In the genomic region with DNA sequence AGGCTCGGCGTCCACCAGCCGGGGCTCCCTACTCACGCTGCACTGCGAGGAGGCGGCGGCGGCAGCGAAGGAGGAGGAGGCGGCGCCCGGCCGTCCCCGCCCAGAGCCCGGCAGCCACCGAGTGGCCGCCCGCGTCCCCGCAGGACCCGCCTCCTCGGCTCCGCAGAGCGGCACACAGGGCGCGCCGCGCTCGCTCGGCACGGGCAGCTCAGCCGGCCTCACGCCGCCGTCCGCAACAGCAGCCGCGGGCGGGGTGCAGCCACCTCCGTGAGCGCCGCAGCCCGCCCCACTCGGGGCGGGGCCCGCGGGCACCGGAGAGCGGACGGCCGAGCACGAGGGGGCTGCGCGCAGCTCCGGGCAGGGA, we compare ENCODE assay signal across 8 cellular contexts. TPM values are rescaled to one million over a fixed set of nuclear protein-coding genes. Genes with fewer than 3 reads are reported as not detected.
A peak's percentile ranks its signal among the peaks of the same experiment; 100 is the strongest.
DNase-seq lines count a peak whose midpoint lies in the region; TF ChIP-seq lines count a peak whose summit lies in the region.

A gene (minus strand): TSS at position 46 of the 364 bp plus-strand sequence. CDS start 52,952 bp downstream, outside the sequence.

- H3K4me3 ChIP-seq in Loucy (ENCODE audit: low read length, poor library complexity, severe bottlenecking) (peak within 1 kb of the TSS; percentile 86), SK-N-SH (ENCODE audit: low read depth in 2 of 2, low read length in 1 of 2) (peak within 1 kb of the TSS; percentile 91 to 94), thymus (ENCODE audit: low read length) (peak within 1 kb of the TSS; percentile 62)

- H3K9me2 ChIP-seq in Loucy (replicated peaks; ENCODE audit: low read depth, low read length) = no peaks in the 10 kb centered on the region
- no peaks in the 10 kb centered on the region for H3K9me2 ChIP-seq in SK-N-SH

- H3K9me3 ChIP-seq in Loucy (ENCODE audit: insufficient read depth, low read depth, low read length) = no peaks in the 10 kb centered on the region
- no peaks in the 10 kb centered on the region for H3K9me3 ChIP-seq in SK-N-SH
- no peaks in the 10 kb centered on the region for H3K9me3 ChIP-seq in thymus (ENCODE audit: control insufficient read depth)

- H3K4me2 ChIP-seq in Loucy (ENCODE audit: low read depth, low read length, poor library complexity, severe bottlenecking) (peak within 1 kb of the TSS; percentile 89), SK-N-SH (peak within 1 kb of the TSS; percentile 97)

- no peaks in the 10 kb centered on the region for H3K9me3 Mint-ChIP-seq in activated naive CD4-positive, alpha-beta T cell treated with anti-CD3 and anti-CD28 coated beads, Interleukin-2, amount 50 U/mL, for 24 hours
- H3K9me3 Mint-ChIP-seq in osteocyte (ENCODE audit: unreplicated experiment) = no peaks in the 10 kb centered on the region

- peak within 1 kb of the TSS; percentile 94 for H2AFZ ChIP-seq in Loucy (ENCODE audit: low read length)
- H2AFZ ChIP-seq in SK-N-SH (ENCODE audit: low read depth) = peak within 1 kb of the TSS; percentile 95

- no peaks in the 10 kb centered on the region for H3K36me3 Mint-ChIP-seq in activated naive CD4-positive, alpha-beta T cell treated with anti-CD3 and anti-CD28 coated beads, Interleukin-2, amount 50 U/mL, for 24 hours
- peaks cover 2% of the 10 kb centered on the region for H3K36me3 Mint-ChIP-seq in osteocyte (ENCODE audit: unreplicated experiment)

- peaks cover 44% of the 10 kb centered on the region for H3K79me2 ChIP-seq in Loucy (ENCODE audit: insufficient read depth, low read length)
- peaks cover 44% of the 10 kb centered on the region for H3K79me2 ChIP-seq in SK-N-SH (ENCODE audit: insufficient read depth)

- H3K4me1 Mint-ChIP-seq in activated naive CD4-positive, alpha-beta T cell treated with anti-CD3 and anti-CD28 coated beads, Interleukin-2, amount 50 U/mL, for 24 hours = peaks cover 45% of the 10 kb centered on the region
- peaks cover 24% of the 10 kb centered on the region for H3K4me1 Mint-ChIP-seq in osteocyte (ENCODE audit: unreplicated experiment)

- H3K27ac ChIP-seq in SK-N-SH (ENCODE audit: low read depth in 2 of 2, low read length in 1 of 2) = peak within 1 kb of the TSS; percentile 85 to 96
- H3K27ac ChIP-seq in thymus (ENCODE audit: low read depth) = peak within 1 kb of the TSS; percentile 97

- no CpG with 5 or more reads among the region's 55 CpGs for WGBS in SK-N-SH (ENCODE audit: low lambda C conversion rate)
- WGBS in thymus = under 1% methylated on average over 55 of the region's 55 CpGs

- no peaks in the 10 kb centered on the region for H3K36me3 ChIP-seq in Loucy (ENCODE audit: insufficient read depth, low read length)
- no peaks in the 10 kb centered on the region for H3K36me3 ChIP-seq in SK-N-SH (replicated peaks in 1 of 2; ENCODE audit: control insufficient read depth in 1 of 2, insufficient read depth in 2 of 2, low read length in 1 of 2)
- no peaks in the 10 kb centered on the region for H3K36me3 ChIP-seq in thymus (ENCODE audit: control insufficient read depth, insufficient read depth)

- H3K4me1 ChIP-seq in Loucy (ENCODE audit: insufficient read depth, low read length, poor library complexity, severe bottlenecking) = peaks cover 47% of the 10 kb centered on the region
- H3K4me1 ChIP-seq in SK-N-SH (ENCODE audit: control insufficient read depth in 1 of 2, insufficient read depth in 2 of 2, low read depth in 1 of 2, low read length in 1 of 2) = peaks cover 0 to 2% of the 10 kb centered on the region in 2 experiments; a peak in 3 of 4 replicates
- H3K4me1 ChIP-seq in thymus (ENCODE audit: control insufficient read depth, insufficient read depth, low read length) = peaks cover 7% of the 10 kb centered on the region

- POLR2A ChIA-PET in SK-N-SH (lab: Yijun Ruan, JAX) = interaction anchor here (0.8 to 1.1 kb wide), 2 partner anchors 307 to 392 kb away, joined by 3 read pairs; no protein-coding TSS in a partner anchor

- H3K4me3 Mint-ChIP-seq in activated naive CD4-positive, alpha-beta T cell treated with anti-CD3 and anti-CD28 coated beads, Interleukin-2, amount 50 U/mL, for 24 hours = peak within 1 kb of the TSS; percentile 94
- H3K4me3 Mint-ChIP-seq in osteocyte (ENCODE audit: unreplicated experiment) = peak within 1 kb of the TSS; percentile 96

- DNase-seq in G401 (ENCODE audit: low spot score) (peak; percentile 87), H4 (ENCODE audit: low spot score) (peak; percentile 75), SK-N-SH (peak; percentile 91), glomerular endothelial cell (ENCODE audit: extremely low read depth, low read depth, low spot score) (no peak), osteocyte (ENCODE audit: extremely low spot score, unreplicated experiment) (peak; percentile 96)

- no peaks in the 10 kb centered on the region for H3K27me3 Mint-ChIP-seq in activated naive CD4-positive, alpha-beta T cell treated with anti-CD3 and anti-CD28 coated beads, Interleukin-2, amount 50 U/mL, for 24 hours
- H3K27me3 Mint-ChIP-seq in osteocyte (ENCODE audit: unreplicated experiment) = peaks cover 2% of the 10 kb centered on the region

- CTCF ChIA-PET in SK-N-SH (lab: Yijun Ruan, JAX) = interaction anchor here (1.2 to 1.6 kb wide), 4 partner anchors 12 to 91 kb away, joined by 3 to 5 read pairs (median 4); no protein-coding TSS in a partner anchor

- H3K27me3 ChIP-seq in Loucy (ENCODE audit: insufficient read depth, low read length, poor library complexity, severe bottlenecking) (no peaks in the 10 kb centered on the region), SK-N-SH (ENCODE audit: insufficient read depth) (no peaks in the 10 kb centered on the region), thymus (ENCODE audit: control insufficient read depth, insufficient read depth) (no peaks in the 10 kb centered on the region)

- no peak; a peak in 1 of 4 replicates for TF ChIP-seq EP300 in SK-N-SH (IDR thresholded peaks at IDR 0.05; ENCODE audit: borderline replicate concordance in 1 of 2, low read depth in 1 of 2, low read length in 1 of 2)

- peak within 1 kb of the TSS; percentile 96 for H3K27ac Mint-ChIP-seq in activated naive CD4-positive, alpha-beta T cell treated with anti-CD3 and anti-CD28 coated beads, Interleukin-2, amount 50 U/mL, for 24 hours
- peak within 1 kb of the TSS; percentile 93 for H3K27ac Mint-ChIP-seq in osteocyte (ENCODE audit: unreplicated experiment)

- H3K9ac ChIP-seq in Loucy (ENCODE audit: low read depth, low read length, poor library complexity, severe bottlenecking) = peak within 1 kb of the TSS; percentile 76
- H3K9ac ChIP-seq in SK-N-SH = peak within 1 kb of the TSS; percentile 74

- TF ChIP-seq RAD21 in SK-N-SH (IDR thresholded peaks at IDR 0.05; ENCODE audit: low read length) = peak; percentile 38

- H3F3A ChIP-seq in Loucy (ENCODE audit: low read depth) (no peaks in the 10 kb centered on the region), SK-N-SH (replicated peaks; ENCODE audit: insufficient read depth) (peaks cover 16% of the 10 kb centered on the region)

- TF ChIP-seq CTCF in Loucy (conservative IDR thresholded peaks at IDR 0.05; ENCODE audit: low read length) = no peak
- no peak for TF ChIP-seq CTCF in SK-N-SH (IDR thresholded peaks at IDR 0.05)
- TF ChIP-seq CTCF in osteocyte (IDR thresholded peaks at IDR 0.05) = peak; percentile 43

- H4K20me1 ChIP-seq in Loucy (ENCODE audit: insufficient read depth, low read length, poor library complexity, severe bottlenecking) (peaks cover 28% of the 10 kb centered on the region), SK-N-SH (ENCODE audit: insufficient read depth) (peaks cover 12% of the 10 kb centered on the region; the same call in 1 of the 2 replicates)

- in situ Hi-C loops in G401 (cut with HindIII; ENCODE audit: low sequenced_read_pairs) = no loop called here

TF ChIP-seq in SK-N-SH, 30 proteins besides CTCF, POLR2A, EP300 and RAD21 (continues in another document):
- TF ChIP-seq, protein P1, sequence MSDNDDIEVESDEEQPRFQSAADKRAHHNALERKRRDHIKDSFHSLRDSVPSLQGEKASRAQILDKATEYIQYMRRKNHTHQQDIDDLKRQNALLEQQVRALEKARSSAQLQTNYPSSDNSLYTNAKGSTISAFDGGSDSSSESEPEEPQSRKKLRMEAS (IDR thresholded peaks at IDR 0.05; ENCODE audit: low read depth) = 0 out of 2 replicates have a peak, but pooled peaks have one; percentile 15
- TF ChIP-seq GATA2 (CRISPR knock-in tag; IDR thresholded peaks at IDR 0.05) = no peak
- TF ChIP-seq, protein P2, sequence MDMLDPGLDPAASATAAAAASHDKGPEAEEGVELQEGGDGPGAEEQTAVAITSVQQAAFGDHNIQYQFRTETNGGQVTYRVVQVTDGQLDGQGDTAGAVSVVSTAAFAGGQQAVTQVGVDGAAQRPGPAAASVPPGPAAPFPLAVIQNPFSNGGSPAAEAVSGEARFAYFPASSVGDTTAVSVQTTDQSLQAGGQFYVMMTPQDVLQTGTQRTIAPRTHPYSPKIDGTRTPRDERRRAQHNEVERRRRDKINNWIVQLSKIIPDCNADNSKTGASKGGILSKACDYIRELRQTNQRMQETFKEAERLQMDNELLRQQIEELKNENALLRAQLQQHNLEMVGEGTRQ (IDR thresholded peaks at IDR 0.05; ENCODE audit: borderline replicate concordance, low read depth, low read length) = no peak
- 0 out of 2 replicates have a peak, but pooled peaks have one; percentile 20 for TF ChIP-seq NRF1 (IDR thresholded peaks at IDR 0.05; ENCODE audit: low read depth, low read length)
- TF ChIP-seq RCOR1 (IDR thresholded peaks at IDR 0.05; ENCODE audit: low read length) = 0 out of 2 replicates have a peak, but pooled peaks have one; percentile 7
- no peak for TF ChIP-seq TEAD4 (IDR thresholded peaks at IDR 0.05; ENCODE audit: borderline replicate concordance, insufficient read depth)
- TF ChIP-seq SIN3A (IDR thresholded peaks at IDR 0.05; ENCODE audit: borderline replicate concordance, low read depth, low read length) = no peak

RNA-seq across cellular contexts. Expression of the gene that starts here (rescaled TPM):
- total RNA-seq in G401 (2014; rRNA removed; shearing (Covaris generic)) = 9.0 and 12.7 TPM in 2 replicates
- total RNA-seq in H4 (2014; rRNA removed; shearing (Covaris generic)) = 23.2 and 28.7 TPM in 2 replicates
- polyA plus RNA-seq in SK-N-SH (2012; rRNA removed) (2.9 and 4.3 TPM in 2 replicates), thymus (16.2 TPM)
- 4.8 and 6.1 TPM in 2 replicates for polyA plus RNA-seq in SK-N-SH (2012; cell fraction: cytosol; rRNA removed)
- polyA plus RNA-seq in SK-N-SH (2012; cell fraction: nucleus; rRNA removed) = 10.1 and 10.3 TPM in 2 replicates
- total RNA-seq in glomerular endothelial cell (24.1 and 37.0 TPM in 2 replicates), osteocyte (45.5 and 46.6 TPM in 2 replicates)
